Comparison of ENCODE assay signal across 1 cellular context in the genomic region with DNA sequence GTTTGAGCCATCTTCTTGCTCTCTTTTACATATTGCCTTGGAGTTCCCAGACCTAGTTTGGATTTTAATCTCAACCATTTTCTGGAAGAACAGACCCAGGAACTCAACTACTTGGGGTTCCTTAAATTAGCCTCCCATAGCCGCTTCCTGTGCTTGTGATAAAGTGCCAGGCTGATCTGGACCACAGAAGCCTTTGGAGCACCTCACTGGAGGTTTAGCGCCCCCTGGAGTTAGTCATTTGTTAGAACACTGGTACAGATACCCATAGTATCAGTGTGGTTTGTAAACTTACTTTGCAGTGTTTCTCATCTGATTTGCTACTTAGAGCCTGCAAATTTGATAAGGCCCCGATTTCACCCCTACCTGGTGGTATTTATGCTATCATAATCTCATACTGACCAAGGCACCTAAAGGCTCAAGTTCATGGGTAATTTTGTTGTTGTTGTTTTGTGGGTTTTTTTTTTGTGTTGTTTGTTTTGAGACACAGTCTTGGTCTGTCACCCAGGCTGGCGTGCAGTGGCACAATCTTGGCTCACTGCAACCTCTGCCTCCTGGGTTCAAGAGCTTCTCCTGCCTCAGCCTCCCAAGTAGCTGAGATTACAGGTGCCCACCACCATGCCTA.
TF ChIP-seq lines count a peak whose summit lies in the region.

No MANE protein-coding gene starts in this region.

TF ChIP-seq in endothelial cell of umbilical vein, 7 proteins besides CTCF, POLR2A, EP300 and RAD21:
- TF ChIP-seq GATA2 (IDR thresholded peaks at IDR 0.05; ENCODE audit: insufficient read depth, insufficient read length, low read depth, low read length) (no peak), FOS (IDR thresholded peaks at IDR 0.05; ENCODE audit: borderline replicate concordance, insufficient read depth, low read length) (no peak), JUN (IDR thresholded peaks at IDR 0.05; ENCODE audit: borderline replicate concordance, insufficient read depth, insufficient read length, low read depth) (no peak), POLR2AphosphoS5 (IDR thresholded peaks at IDR 0.05; ENCODE audit: insufficient read depth, low read depth, low read length) (no peak), EZH2 (IDR thresholded peaks at IDR 0.05; ENCODE audit: borderline replicate concordance, low read depth, low read length, severe bottlenecking) (no peak), MYC (IDR thresholded peaks at IDR 0.05; ENCODE audit: low read depth, low read length) (no peak)
- TF ChIP-seq, protein P1, sequence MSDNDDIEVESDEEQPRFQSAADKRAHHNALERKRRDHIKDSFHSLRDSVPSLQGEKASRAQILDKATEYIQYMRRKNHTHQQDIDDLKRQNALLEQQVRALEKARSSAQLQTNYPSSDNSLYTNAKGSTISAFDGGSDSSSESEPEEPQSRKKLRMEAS (IDR thresholded peaks at IDR 0.05; ENCODE audit: insufficient read depth, insufficient read length): no peak
